9 cellular contexts compared by ENCODE assay signal in the genomic region with DNA sequence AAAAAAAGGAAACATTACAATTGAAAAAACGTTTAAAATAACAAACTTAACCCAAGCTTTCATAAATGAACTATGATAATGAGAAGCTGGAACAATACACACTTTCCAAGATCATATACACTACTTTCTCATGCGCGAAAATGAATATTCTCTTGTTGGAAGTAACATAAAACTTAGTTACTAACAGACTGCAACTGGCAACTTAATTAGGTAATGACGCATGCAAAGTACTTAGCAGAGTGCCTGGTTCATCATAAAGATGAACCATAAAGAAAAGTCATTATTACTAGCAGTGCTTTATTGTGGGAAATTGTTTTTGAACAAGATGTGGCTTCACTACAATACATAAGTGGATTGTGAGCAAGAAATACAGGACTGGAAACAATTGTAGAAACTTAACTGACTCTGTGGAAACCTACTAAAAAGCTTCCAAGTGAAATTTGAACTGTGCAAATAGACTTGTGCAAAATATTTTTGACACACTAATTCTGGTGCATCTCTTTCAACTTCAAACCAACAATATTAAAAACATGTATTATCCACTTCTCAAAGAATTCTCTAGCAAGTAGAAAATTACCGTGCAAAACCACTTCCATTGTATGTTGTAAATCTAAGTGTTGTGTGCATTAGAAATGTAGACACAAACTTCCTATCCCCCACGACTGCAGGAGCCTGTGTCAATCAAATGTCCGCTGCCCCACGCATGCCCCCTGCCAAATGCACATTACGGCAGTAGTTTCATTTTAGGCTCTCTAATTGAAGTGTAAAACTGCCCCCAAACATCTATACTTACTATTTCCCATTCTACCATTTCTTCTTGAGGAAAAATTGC. TPM values are rescaled to one million over a fixed set of nuclear protein-coding genes. Genes with fewer than 3 reads are reported as not detected.
DNase-seq lines count a peak whose midpoint lies in the region; ATAC-seq and TF ChIP-seq lines count a peak whose summit lies in the region.
"Had no signal": no experiment of that assay in that cellular context is flagged by ENCODE, and none has a peak within 500 bp of the region (broad histone marks: within the 10 kb centered on the region; RNA-seq: fewer than 3 reads in every experiment).

No MANE protein-coding gene starts in this region.

- peak overlapping the region; percentile 86 for H3K4me2 ChIP-seq in SK-N-SH
- H3K4me2 ChIP-seq in mesenchymal stem cell (ENCODE audit: low read length, poor library complexity, severe bottlenecking): peak overlapping the region; percentile 57

- 61% methylated on average over 9 of the region's 9 CpGs for WGBS in SK-N-SH (ENCODE audit: low lambda C conversion rate)
- WGBS in mesenchymal stem cell: 74% methylated on average over 7 of the region's 9 CpGs
- 50 to 51% methylated on average over 9 of the region's 9 CpGs for WGBS in thyroid gland, 2 donors

- no peak overlapping the region for H3K14ac ChIP-seq in mesenchymal stem cell (ENCODE audit: low read length in 2 of 2)

- no peak overlapping the region for H4K91ac ChIP-seq in mesenchymal stem cell (ENCODE audit: low read length)

- no peak overlapping the region for H2AFZ ChIP-seq in SK-N-SH (ENCODE audit: low read depth)
- H2AFZ ChIP-seq in mesenchymal stem cell (ENCODE audit: low read depth, low read length): no peak overlapping the region

- no peak overlapping the region for H2BK12ac ChIP-seq in mesenchymal stem cell (ENCODE audit: low read length in 2 of 2)

- H2AK5ac ChIP-seq in mesenchymal stem cell (ENCODE audit: low read length, severe bottlenecking): no peak overlapping the region

- H2BK15ac ChIP-seq in mesenchymal stem cell (ENCODE audit: low read depth, poor library complexity, severe bottlenecking): no peak overlapping the region

- H3K4me3 ChIP-seq in SK-N-SH (ENCODE audit: low read depth in 2 of 2, low read length in 1 of 2): peak overlapping the region; percentile 89 to 93; a peak in 3 of 4 replicates
- H3K4me3 ChIP-seq in cardiac fibroblast (replicated peaks in 1 of 2; ENCODE audit: low read depth in 2 of 2, low read length in 2 of 2): peak overlapping the region; percentile 73 to 80
- H3K4me3 ChIP-seq in mesenchymal stem cell (ENCODE audit: insufficient read depth in 1 of 2, low read depth in 1 of 2, low read length in 2 of 2): peak overlapping the region; percentile 55 to 92
- peak overlapping the region in 1 of 3 donors; percentile 95 for H3K4me3 ChIP-seq in thyroid gland (replicated peaks in 1 of 3)

- H4K20me1 ChIP-seq in SK-N-SH (ENCODE audit: insufficient read depth): no peaks in the 10 kb centered on the region

- H3K4ac ChIP-seq in mesenchymal stem cell (ENCODE audit: low read depth in 1 of 2, low read length in 2 of 2): peak overlapping the region in 1 of 2 experiments; percentile 49

- DNase-seq in SK-N-SH: no peak
- DNase-seq in cardiac fibroblast (ENCODE audit: low read depth in 2 of 2): peak; percentile 39 to 44
- no peak for DNase-seq in mesenchymal stem cell
- DNase-seq in thyroid gland: no peak
- DNase-seq in NCI-H1436 treated with DMSO at 0.1 percent for 48 hours (lab: John Stamatoyannopoulos, UW): no peak
- no peak for DNase-seq in NAMALWA (ENCODE audit: low spot score)
- DNase-seq: 8988T had no signal

- H2BK120ac ChIP-seq in mesenchymal stem cell (ENCODE audit: low read depth, low read length): no peak overlapping the region

- no peak for TF ChIP-seq EP300 in SK-N-SH (IDR thresholded peaks at IDR 0.05; ENCODE audit: borderline replicate concordance in 1 of 2, low read depth in 1 of 2, low read length in 1 of 2)

- no peak overlapping the region for H2BK5ac ChIP-seq in mesenchymal stem cell (ENCODE audit: low read depth, low read length, poor library complexity, severe bottlenecking)

- no peak for TF ChIP-seq RAD21 in SK-N-SH (IDR thresholded peaks at IDR 0.05; ENCODE audit: low read length)

- H3K9me2 ChIP-seq in SK-N-SH: no peaks in the 10 kb centered on the region

- peak overlapping the region; percentile 77 for H3K9ac ChIP-seq in SK-N-SH
- peak overlapping the region; percentile 89 for H3K9ac ChIP-seq in mesenchymal stem cell (ENCODE audit: low read length)

- no peak overlapping the region for H3K23ac ChIP-seq in mesenchymal stem cell (ENCODE audit: low read length in 2 of 2)

- H3K18ac ChIP-seq in mesenchymal stem cell (ENCODE audit: low read depth in 1 of 2, low read length in 2 of 2): no peak overlapping the region

- H3K79me1 ChIP-seq in mesenchymal stem cell (replicated peaks; ENCODE audit: low read length, poor library complexity, severe bottlenecking): no peaks in the 10 kb centered on the region

- no peaks in the 10 kb centered on the region for H3K9me3 ChIP-seq in SK-N-SH
- no peaks in the 10 kb centered on the region for H3K9me3 ChIP-seq in mesenchymal stem cell (ENCODE audit: control insufficient read depth, low read length)
- no peaks in the 10 kb centered on the region for H3K9me3 ChIP-seq in thyroid gland

- TF ChIP-seq CTCF in SK-N-SH (IDR thresholded peaks at IDR 0.05) (no peak), cardiac fibroblast (IDR thresholded peaks at IDR 0.05; ENCODE audit: low read depth, low read length) (no peak), thyroid gland (IDR thresholded peaks at IDR 0.05) (no peak)

- TF ChIP-seq POLR2A in thyroid gland (IDR thresholded peaks at IDR 0.05): no peak

- ATAC-seq in SK-N-SH treated with all-trans-retinoic acid at 6 μM for 48 hours: no peak
- no peak for ATAC-seq in GM19467 (IDR thresholded peaks at IDR 0.05; ENCODE audit: unreplicated experiment)

- peaks cover 7% of the 10 kb centered on the region for H3F3A ChIP-seq in SK-N-SH (replicated peaks; ENCODE audit: insufficient read depth)

- peaks cover 65% of the 10 kb centered on the region for H3K79me2 ChIP-seq in SK-N-SH (ENCODE audit: insufficient read depth)

- POLR2A ChIA-PET in SK-N-SH (lab: Yijun Ruan, JAX): no interaction called here

- H3K4me1 ChIP-seq in SK-N-SH (ENCODE audit: control insufficient read depth in 1 of 2, insufficient read depth in 2 of 2, low read depth in 1 of 2, low read length in 1 of 2) (peaks cover 12% of the 10 kb centered on the region in 2 experiments; a peak in 3 of 4 replicates), mesenchymal stem cell (ENCODE audit: control insufficient read depth, insufficient read depth, low read depth, low read length) (no peaks in the 10 kb centered on the region), thyroid gland (peaks cover 27 to 35% of the 10 kb centered on the region in 2 donors)

- H3K36me3 ChIP-seq in SK-N-SH (replicated peaks in 1 of 2; ENCODE audit: control insufficient read depth in 1 of 2, insufficient read depth in 2 of 2, low read length in 1 of 2) (no peaks in the 10 kb centered on the region), mesenchymal stem cell (ENCODE audit: control insufficient read depth in 1 of 2, insufficient read depth in 2 of 2, low read depth in 1 of 2, low read length in 2 of 2) (peaks cover 0 to 4% of the 10 kb centered on the region in 2 experiments), thyroid gland (no peaks in the 10 kb centered on the region)

- H4K8ac ChIP-seq in mesenchymal stem cell (ENCODE audit: low read length): no peak overlapping the region

- H3K27ac ChIP-seq in SK-N-SH (ENCODE audit: low read depth in 2 of 2, low read length in 1 of 2) (no peak overlapping the region), mesenchymal stem cell (ENCODE audit: low read length, poor library complexity, severe bottlenecking) (peak overlapping the region; percentile 97), thyroid gland (peak overlapping the region; percentile 2 to 98 (median 98))

- CTCF ChIA-PET in SK-N-SH (lab: Yijun Ruan, JAX): interaction anchor here (0.8 to 13.6 kb wide), 7 partner anchors 12 to 209 kb away, joined by 3 to 186 read pairs (median 32); no protein-coding TSS in a partner anchor

- intact Hi-C loops in thyroid gland (cut with DNase I): loop anchor here (5.0 kb wide), 1 partner anchor 173 kb away; no protein-coding TSS in a partner anchor

- no peaks in the 10 kb centered on the region for H3K27me3 ChIP-seq in SK-N-SH (ENCODE audit: insufficient read depth)
- no peaks in the 10 kb centered on the region for H3K27me3 ChIP-seq in mesenchymal stem cell (ENCODE audit: control insufficient read depth in 1 of 2, insufficient read depth in 1 of 2, low read length in 2 of 2)
- no peaks in the 10 kb centered on the region for H3K27me3 ChIP-seq in thyroid gland

TF ChIP-seq in SK-N-SH, 30 proteins besides CTCF, POLR2A, EP300 and RAD21 (continues in another document):
- TF ChIP-seq, protein P1, sequence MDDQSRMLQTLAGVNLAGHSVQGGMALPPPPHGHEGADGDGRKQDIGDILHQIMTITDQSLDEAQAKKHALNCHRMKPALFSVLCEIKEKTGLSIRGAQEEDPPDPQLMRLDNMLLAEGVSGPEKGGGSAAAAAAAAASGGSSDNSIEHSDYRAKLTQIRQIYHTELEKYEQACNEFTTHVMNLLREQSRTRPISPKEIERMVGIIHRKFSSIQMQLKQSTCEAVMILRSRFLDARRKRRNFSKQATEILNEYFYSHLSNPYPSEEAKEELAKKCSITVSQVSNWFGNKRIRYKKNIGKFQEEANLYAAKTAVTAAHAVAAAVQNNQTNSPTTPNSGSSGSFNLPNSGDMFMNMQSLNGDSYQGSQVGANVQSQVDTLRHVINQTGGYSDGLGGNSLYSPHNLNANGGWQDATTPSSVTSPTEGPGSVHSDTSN (IDR thresholded peaks at IDR 0.05): peak; percentile 66
- TF ChIP-seq GATA2 (CRISPR knock-in tag; IDR thresholded peaks at IDR 0.05): no peak

TF ChIP-seq in SK-N-SH treated with all-trans-retinoic acid at 6 μM for 48 hours, 23 proteins besides CTCF, POLR2A, EP300 and RAD21 (continues in another document):
- TF ChIP-seq SNAI2 (CRISPR knock-in tag; IDR thresholded peaks at IDR 0.05): no peak
- TF ChIP-seq CSDC2 (CRISPR knock-in tag; IDR thresholded peaks at IDR 0.05): no peak
- TF ChIP-seq, protein P2, sequence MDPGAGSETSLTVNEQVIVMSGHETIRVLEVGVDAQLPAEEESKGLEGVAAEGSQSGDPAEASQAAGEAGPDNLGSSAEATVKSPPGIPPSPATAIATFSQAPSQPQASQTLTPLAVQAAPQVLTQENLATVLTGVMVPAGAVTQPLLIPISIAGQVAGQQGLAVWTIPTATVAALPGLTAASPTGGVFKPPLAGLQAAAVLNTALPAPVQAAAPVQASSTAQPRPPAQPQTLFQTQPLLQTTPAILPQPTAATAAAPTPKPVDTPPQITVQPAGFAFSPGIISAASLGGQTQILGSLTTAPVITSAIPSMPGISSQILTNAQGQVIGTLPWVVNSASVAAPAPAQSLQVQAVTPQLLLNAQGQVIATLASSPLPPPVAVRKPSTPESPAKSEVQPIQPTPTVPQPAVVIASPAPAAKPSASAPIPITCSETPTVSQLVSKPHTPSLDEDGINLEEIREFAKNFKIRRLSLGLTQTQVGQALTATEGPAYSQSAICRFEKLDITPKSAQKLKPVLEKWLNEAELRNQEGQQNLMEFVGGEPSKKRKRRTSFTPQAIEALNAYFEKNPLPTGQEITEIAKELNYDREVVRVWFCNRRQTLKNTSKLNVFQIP (CRISPR knock-in tag; IDR thresholded peaks at IDR 0.05; ENCODE audit: borderline replicate concordance, low read depth): no peak

RNA-seq across cellular contexts. Expression of gene ARHGAP29, which starts 2.0 kb away (rescaled TPM):
- polyA plus RNA-seq in SK-N-SH (2012; rRNA removed): 20.1 and 23.3 TPM in 2 replicates
- 24.8 and 27.1 TPM in 2 replicates for polyA plus RNA-seq in SK-N-SH (2012; cell fraction: cytosol; rRNA removed)
- 17.9 and 40.4 TPM in 2 replicates for polyA plus RNA-seq in SK-N-SH (2012; cell fraction: nucleus; rRNA removed)
- polyA plus RNA-seq in mesenchymal stem cell (2013, experiment 1 of 2): 4.1 TPM
- 4.1 TPM for polyA plus RNA-seq in mesenchymal stem cell (2013, experiment 2 of 2)
- 100 to 1,000 TPM in 1 of 4 donors, 10 to 100 TPM in 3; 56.2 to 115 (median 77.7) TPM for total RNA-seq in thyroid gland

Comparison
In these comparisons a context has a peak if more than half of its experiments do, and no peak if none do; other contexts are left out.
1. DNase-seq: peak in cardiac fibroblast (2 of 2); none in SK-N-SH (single experiment), mesenchymal stem cell (single experiment), thyroid gland (0 of 2), NCI-H1436 treated with DMSO at 0.1 percent for 48 hours (single experiment) and NAMALWA (single experiment).
2. H3K27ac ChIP-seq: peak in mesenchymal stem cell (single experiment) and thyroid gland (3 of 3); none in SK-N-SH (0 of 2).